28 cellular contexts compared by ENCODE assay signal in the genomic region with DNA sequence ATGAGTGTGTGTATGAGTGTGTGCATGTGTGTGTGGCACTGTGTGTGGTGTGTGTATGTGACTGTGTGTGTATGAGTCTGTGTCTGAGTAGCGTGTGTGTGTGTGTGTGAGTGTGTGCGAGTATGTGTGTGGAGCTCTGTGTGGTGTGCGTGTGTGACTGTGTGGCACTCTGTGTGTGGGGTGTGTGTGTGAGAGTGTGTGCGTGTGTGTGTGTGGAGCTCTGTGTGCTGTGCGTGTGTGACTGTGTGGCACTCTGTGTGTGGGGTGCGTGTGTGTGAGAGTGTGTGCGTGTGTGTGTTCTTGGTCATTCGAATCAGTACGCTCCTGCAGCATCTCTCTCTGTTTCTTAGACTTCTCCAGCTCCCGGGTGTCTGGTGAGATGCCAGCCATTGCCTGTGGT.
"Had no signal": no experiment of that assay in that cellular context is flagged by ENCODE, and none has a peak within 500 bp of the region (broad histone marks: within the 10 kb centered on the region; RNA-seq: fewer than 3 reads in every experiment).

No MANE protein-coding gene starts in this region.

- H3K36me3 Mint-ChIP-seq: activated naive CD4-positive, alpha-beta T cell treated with anti-CD3 and anti-CD28 coated beads, Interleukin-2, amount 50 U/mL, for 24 hours; activated naive CD8-positive, alpha-beta T cell treated with anti-CD3 and anti-CD28 coated beads for 36 hours had no signal

- H3K4me1 Mint-ChIP-seq: activated B cell treated with CpG ODN at 0.5 μM for 24 hours; activated naive CD4-positive, alpha-beta T cell treated with anti-CD3 and anti-CD28 coated beads, Interleukin-2, amount 50 U/mL, for 24 hours; activated naive CD8-positive, alpha-beta T cell treated with anti-CD3 and anti-CD28 coated beads for 36 hours; activated naive CD8-positive, alpha-beta T cell treated with anti-CD3 and anti-CD28 coated beads, Interleukin-2, amount 50 U/mL, for 24 hours; endodermal cell had no signal

- H3K9me3 Mint-ChIP-seq: activated B cell treated with CpG ODN at 0.5 μM for 24 hours; activated naive CD4-positive, alpha-beta T cell treated with anti-CD3 and anti-CD28 coated beads, Interleukin-2, amount 50 U/mL, for 24 hours; activated naive CD8-positive, alpha-beta T cell treated with anti-CD3 and anti-CD28 coated beads for 36 hours had no signal

- H3K27me3 Mint-ChIP-seq: activated B cell treated with CpG ODN at 0.5 μM for 24 hours; activated CD8-positive, alpha-beta T cell treated with anti-CD3 and anti-CD28 coated beads for 36 hours; activated naive CD4-positive, alpha-beta T cell treated with anti-CD3 and anti-CD28 coated beads, Interleukin-2, amount 50 U/mL, for 24 hours; activated naive CD8-positive, alpha-beta T cell treated with anti-CD3 and anti-CD28 coated beads for 36 hours; activated naive CD8-positive, alpha-beta T cell treated with anti-CD3 and anti-CD28 coated beads, Interleukin-2, amount 50 U/mL, for 24 hours had no signal

- H3K4me3 ChIP-seq: body of pancreas, cardiac muscle cell, colonic mucosa had no signal

- H3K27me3 ChIP-seq: adrenal gland, body of pancreas, cardiac muscle cell, colonic mucosa had no signal

- H3K27ac Mint-ChIP-seq: activated B cell treated with CpG ODN at 0.5 μM for 24 hours; activated CD8-positive, alpha-beta T cell treated with anti-CD3 and anti-CD28 coated beads for 36 hours; activated naive CD4-positive, alpha-beta T cell treated with anti-CD3 and anti-CD28 coated beads for 36 hours; activated naive CD4-positive, alpha-beta T cell treated with anti-CD3 and anti-CD28 coated beads, Interleukin-2, amount 50 U/mL, for 24 hours; activated naive CD8-positive, alpha-beta T cell treated with anti-CD3 and anti-CD28 coated beads for 36 hours; activated naive CD8-positive, alpha-beta T cell treated with anti-CD3 and anti-CD28 coated beads, Interleukin-2, amount 50 U/mL, for 24 hours; activated T-helper 1 cell treated with anti-CD3 and anti-CD28 coated beads, Interleukin-12 subunit alpha, Interleukin-12 subunit beta, Interleukin-2, Interleukin-4 antibody, amounts not matched to agents 30 ng/mL and 10 ng/mL and 1 ng/mL, durations not matched to agents 14 hours and 24 hours and 36 hours; activated T-helper 2 cell treated with anti-CD3 and anti-CD28 coated beads, Interferon-gamma antibody, Interleukin-2, Interleukin-4, amounts not matched to agents 10 μg/mL and 5 μg/mL and 100 μg/mL, durations not matched to agents 14 hours and 24 hours and 36 hours; endodermal cell had no signal

- H3K9me3 ChIP-seq: adrenal gland, body of pancreas, colonic mucosa had no signal

- H3K4me1 ChIP-seq: adrenal gland, body of pancreas, colonic mucosa had no signal

- H3K4me3 Mint-ChIP-seq: activated B cell treated with CpG ODN at 0.5 μM for 24 hours; activated CD8-positive, alpha-beta T cell treated with anti-CD3 and anti-CD28 coated beads for 36 hours; activated naive CD4-positive, alpha-beta T cell treated with anti-CD3 and anti-CD28 coated beads for 36 hours; activated naive CD4-positive, alpha-beta T cell treated with anti-CD3 and anti-CD28 coated beads, Interleukin-2, amount 50 U/mL, for 24 hours; activated naive CD8-positive, alpha-beta T cell treated with anti-CD3 and anti-CD28 coated beads, Interleukin-2, amount 50 U/mL, for 24 hours; activated T-helper 1 cell treated with anti-CD3 and anti-CD28 coated beads, Interleukin-12 subunit alpha, Interleukin-12 subunit beta, Interleukin-2, Interleukin-4 antibody, amounts not matched to agents 30 ng/mL and 10 ng/mL and 1 ng/mL, durations not matched to agents 14 hours and 24 hours and 36 hours; endodermal cell had no signal

- H3K36me3 ChIP-seq: adrenal gland, cardiac muscle cell, colonic mucosa had no signal

- H3K27ac ChIP-seq: adrenal gland, body of pancreas, cardiac muscle cell, colonic mucosa, VCaP had no signal

- DNase-seq: activated B cell treated with CpG ODN at 0.5 μM for 24 hours; activated CD4-positive, alpha-beta T cell treated with anti-CD3 and anti-CD28 coated beads, Interleukin-2, amount 50 U/mL, for 1 hour; activated CD4-positive, alpha-beta T cell treated with anti-CD3 and anti-CD28 coated beads, Interleukin-2, amount 50 U/mL, for 48 hours; activated CD8-positive, alpha-beta memory T cell treated with anti-CD3 and anti-CD28 coated beads for 24 hours; activated CD8-positive, alpha-beta T cell treated with anti-CD3 and anti-CD28 coated beads for 36 hours; activated effector memory CD4-positive, alpha-beta T cell treated with anti-CD3 and anti-CD28 coated beads, Interleukin-2, amount 50 U/mL, for 16 hours; activated naive CD4-positive, alpha-beta T cell treated with anti-CD3 and anti-CD28 coated beads for 36 hours; activated naive CD8-positive, alpha-beta T cell treated with anti-CD3 and anti-CD28 coated beads for 36 hours; activated naive CD8-positive, alpha-beta T cell treated with anti-CD3 and anti-CD28 coated beads, Interleukin-2, amount 50 U/mL, for 24 hours; activated T-cell treated with anti-CD3 and anti-CD28 coated beads, Interleukin-2, amount 50 U/mL, for 1 hour; activated T-cell treated with anti-CD3 and anti-CD28 coated beads, Interleukin-2, amount 50 U/mL, for 48 hours; aorta; central memory CD4-positive, alpha-beta T cell; cerebellar nuclear complex; colonic mucosa; effector memory CD4-positive, alpha-beta T cell; foreskin fibroblast; T-helper 2 cell had no signal

- ATAC-seq: activated CD4-positive, CD25-positive, alpha-beta regulatory T cell treated with anti-CD3 and anti-CD28 coated beads, Interleukin-2, amount 50 U/mL, for 24 hours; activated CD8-positive, alpha-beta T cell treated with anti-CD3 and anti-CD28 coated beads for 36 hours; activated naive CD8-positive, alpha-beta T cell treated with anti-CD3 and anti-CD28 coated beads, Interleukin-2, amount 50 U/mL, for 24 hours; body of pancreas; esophagus mucosa had no signal
